Comparison of ENCODE assay signal across 8 cellular contexts in the genomic region with DNA sequence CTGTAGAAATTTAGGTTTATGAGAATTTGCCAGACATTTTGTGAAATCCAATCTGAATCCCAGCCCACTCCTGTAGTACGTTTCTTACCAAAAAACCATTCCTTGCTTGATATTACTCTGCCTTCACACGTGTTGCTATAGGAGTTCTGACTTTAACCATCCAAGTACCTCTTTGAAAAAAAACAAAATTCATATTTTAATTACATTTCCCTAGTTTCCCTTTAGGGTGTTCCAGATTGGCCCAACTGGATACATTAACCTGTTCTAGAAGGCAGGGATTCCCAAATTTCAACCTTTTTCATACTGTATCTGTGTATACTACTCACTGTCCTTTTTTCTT. TPM values are rescaled to one million over a fixed set of nuclear protein-coding genes. Genes with fewer than 3 reads are reported as not detected.
DNase-seq lines count a peak whose midpoint lies in the region; ATAC-seq and TF ChIP-seq lines count a peak whose summit lies in the region.

No MANE protein-coding gene starts in this region.

- in situ Hi-C loops in Panc1 (cut with HindIII; ENCODE audit: low pct_unique_long_range_greater_than_20kb, low sequenced_read_pairs): no loop called here

- H3K9me3 ChIP-seq in Panc1 (ENCODE audit: control insufficient read depth, insufficient read depth, low read depth, low read length) (no peaks in the 10 kb centered on the region), parathyroid adenoma (ENCODE audit: control insufficient read depth, low read length) (no peaks in the 10 kb centered on the region)

- BruUV-seq in Calu3 (replicated peaks; lab: Mats Ljungman, UMichigan) (no TSS peak), Panc1 (replicated peaks; lab: Mats Ljungman, UMichigan) (no TSS peak)

- H2AFZ ChIP-seq in parathyroid adenoma: peak overlapping the region; percentile 92

- peaks cover 12% of the 10 kb centered on the region for H3K79me2 ChIP-seq in parathyroid adenoma

- H3K27ac ChIP-seq in Panc1 (ENCODE audit: low read length): peak overlapping the region; percentile 79
- H3K27ac ChIP-seq in parathyroid adenoma: peak overlapping the region; percentile 98

- no peaks in the 10 kb centered on the region for H3K27me3 Mint-ChIP-seq in Calu3 (ENCODE audit: unreplicated experiment)

- peaks cover 28% of the 10 kb centered on the region for H3K4me1 Mint-ChIP-seq in Calu3 (ENCODE audit: low read depth, unreplicated experiment)

- H3K36me3 Mint-ChIP-seq in Calu3 (ENCODE audit: insufficient read depth, unreplicated experiment): peaks cover 57% of the 10 kb centered on the region

- H3K36me3 ChIP-seq in Panc1 (ENCODE audit: control insufficient read depth, insufficient read depth, low read length) (no peaks in the 10 kb centered on the region), parathyroid adenoma (ENCODE audit: control insufficient read depth, insufficient read depth, low read length) (no peaks in the 10 kb centered on the region)

- H3K27me3 ChIP-seq in Panc1 (ENCODE audit: control insufficient read depth, insufficient read depth, low read length): no peaks in the 10 kb centered on the region
- H3K27me3 ChIP-seq in parathyroid adenoma (ENCODE audit: control insufficient read depth, insufficient read depth, low read length): no peaks in the 10 kb centered on the region

- intact Hi-C loops in Calu3 (cut with micrococcal nuclease; ENCODE audit: unreplicated experiment): loop anchor here (2.0 kb wide), 1 partner anchor 58 kb away; no protein-coding TSS in a partner anchor
- intact Hi-C loops in Panc1 (cut with micrococcal nuclease; ENCODE audit: unreplicated experiment): no loop called here

- H3K9me3 Mint-ChIP-seq in Calu3 (ENCODE audit: low read depth, unreplicated experiment): peaks cover 8% of the 10 kb centered on the region

- H3K4me3 ChIP-seq in Panc1 (ENCODE audit: low read depth in 2 of 2, low read length in 2 of 2) (peak overlapping the region; percentile 64 to 81), epithelial cell of proximal tubule (ENCODE audit: low read depth, low read length) (peak overlapping the region; percentile 64), parathyroid adenoma (ENCODE audit: low read depth, low read length) (peak overlapping the region; percentile 76)

- DNase-seq in Calu3: no peak
- DNase-seq in Panc1 (ENCODE audit: low read depth, low spot score): no peak
- no peak for DNase-seq in epithelial cell of proximal tubule (ENCODE audit: low read depth)
- no peak for DNase-seq in islet precursor cell
- DNase-seq in OCI-M2 (lab: John Stamatoyannopoulos, UW; ENCODE audit: unreplicated experiment): no peak
- DNase-seq in GM03348 (ENCODE audit: low spot score): no peak
- no peak for DNase-seq in cerebellar cortex (ENCODE audit: low spot score)

- H3K9ac ChIP-seq in parathyroid adenoma: peak overlapping the region; percentile 46

- peak overlapping the region; percentile 97 for H3K27ac Mint-ChIP-seq in Calu3 (ENCODE audit: unreplicated experiment)

- TF ChIP-seq CTCF in Calu3 (IDR thresholded peaks at IDR 0.05; ENCODE audit: unreplicated experiment) (no peak), Panc1 (IDR thresholded peaks at IDR 0.05) (no peak), epithelial cell of proximal tubule (conservative IDR thresholded peaks at IDR 0.05; ENCODE audit: low read depth, low read length) (no peak), parathyroid adenoma (IDR thresholded peaks at IDR 0.05) (no peak)

- ATAC-seq in Panc1: no peak

- CTCF ChIA-PET in Calu3 (lab: Charles Lee) (no interaction called here), Panc1 (lab: Charles Lee) (no interaction called here)

- peaks cover 28% of the 10 kb centered on the region for H3K4me1 ChIP-seq in Panc1 (ENCODE audit: control insufficient read depth, insufficient read depth, low read length)
- peaks cover 12% of the 10 kb centered on the region for H3K4me1 ChIP-seq in parathyroid adenoma

- POLR2A ChIA-PET in Panc1 (lab: Charles Lee): no interaction called here

- H3K4me3 Mint-ChIP-seq in Calu3 (ENCODE audit: low read depth, unreplicated experiment): peak overlapping the region; percentile 99

- peak overlapping the region; percentile 69 for H3K4me2 ChIP-seq in parathyroid adenoma (ENCODE audit: low read length)

RNA-seq across cellular contexts. Expression of a gene that starts 1.4 kb away (rescaled TPM):
- total RNA-seq in Calu3 (2022): 81.0 and 89.0 TPM in 2 replicates
- total RNA-seq in Panc1 (2021; ENCODE audit: unreplicated experiment): 33.6 TPM
- polyA plus RNA-seq in Panc1 (2012; ENCODE audit: insufficient read length): 18.2 TPM
- total RNA-seq in epithelial cell of proximal tubule: 24.7 and 42.3 TPM in 2 replicates
